Comparison of ENCODE assay signal across 8 cellular contexts in the genomic region with DNA sequence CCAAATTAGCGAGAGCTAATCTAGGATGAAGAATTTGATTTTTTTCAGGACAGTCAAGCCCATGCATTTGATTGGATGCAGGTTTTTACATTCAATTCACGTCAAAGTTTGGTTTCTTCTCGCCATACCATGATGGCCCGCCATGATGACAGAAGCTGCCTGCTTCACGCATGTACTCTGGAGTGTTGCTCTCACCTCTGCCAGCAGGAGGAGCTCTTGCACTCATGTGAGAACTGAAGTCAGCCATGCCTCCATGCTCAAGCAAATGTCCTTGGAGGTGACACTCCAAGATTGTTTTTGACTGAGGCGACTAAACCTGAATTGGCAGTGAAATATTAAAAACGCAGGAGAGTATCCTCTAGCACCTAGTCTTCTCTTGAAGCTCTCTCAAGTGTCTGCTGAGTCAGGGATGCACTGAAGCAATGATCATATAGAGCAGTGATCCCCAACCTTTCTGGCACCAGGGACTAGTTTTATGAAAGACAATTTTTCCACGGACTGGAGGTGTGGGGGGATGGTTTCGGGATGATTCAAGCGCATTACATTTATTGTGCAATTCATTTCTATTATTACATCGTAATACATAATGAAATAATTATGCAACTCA.
DNase-seq lines count a peak whose midpoint lies in the region; ATAC-seq, FAIRE-seq and TF ChIP-seq lines count a peak whose summit lies in the region.

No MANE protein-coding gene starts in this region.

- no peak overlapping the region for H3K4me3 ChIP-seq in OCI-LY7 (ENCODE audit: low read depth, low read length, poor library complexity, severe bottlenecking)

- H3K4me1 Mint-ChIP-seq in activated T-helper 17 cell treated with anti-CD3 and anti-CD28 coated beads, Interleukin-2, amount 50 U/mL, for 72 hours: no peaks in the 10 kb centered on the region

- DNase-seq in D721Med (ENCODE audit: insufficient read length, low spot score) (peak; percentile 13), OCI-LY7 (ENCODE audit: low spot score) (peak; percentile 67), left cardiac atrium (peak; percentile 62), AG08395 (ENCODE audit: low spot score) (no peak)
- DNase-seq in stimulated activated CD4-positive, alpha-beta T cell treated with anti-CD3 and anti-CD28 coated beads, Interleukin-12 subunit alpha, Interleukin-12 subunit beta, amount 100 ng/mL, for 4 hours: peak; percentile 57

- FAIRE-seq in D721Med (lab: Jason Lieb, UNC): no peak

- no peaks in the 10 kb centered on the region for H3K4me1 ChIP-seq in OCI-LY7 (ENCODE audit: insufficient read depth, low read length, poor library complexity, severe bottlenecking)

- H3K9me3 ChIP-seq in OCI-LY7 (ENCODE audit: low read length): no peaks in the 10 kb centered on the region

- H2AFZ ChIP-seq in OCI-LY7 (ENCODE audit: low read length): no peak overlapping the region

- CTCF ChIA-PET in OCI-LY7 (lab: Charles Lee; ENCODE audit: unreplicated experiment): no interaction called here

- H3K27ac ChIP-seq in OCI-LY7 (ENCODE audit: low read depth, low read length, poor library complexity, severe bottlenecking): no peak overlapping the region

- H3K79me2 ChIP-seq in OCI-LY7 (ENCODE audit: insufficient read depth, low read depth, low read length): no peaks in the 10 kb centered on the region

- POLR2A ChIA-PET in OCI-LY7 (lab: Charles Lee): no interaction called here

- H4K20me1 ChIP-seq in OCI-LY7 (ENCODE audit: insufficient read depth, low read length): no peaks in the 10 kb centered on the region

- ATAC-seq in GM19372 (IDR thresholded peaks at IDR 0.05; ENCODE audit: low read depth, unreplicated experiment) (peak; percentile 100), HG03378 (IDR thresholded peaks at IDR 0.05; ENCODE audit: unreplicated experiment) (peak; percentile 99), left cardiac atrium (no peak)
- peak; percentile 47 for ATAC-seq in activated T-helper 17 cell treated with anti-CD3 and anti-CD28 coated beads, Interleukin-2, amount 50 U/mL, for 72 hours (replicated peaks)

- intact Hi-C loops in OCI-LY7 (cut with micrococcal nuclease; ENCODE audit: unreplicated experiment) (no loop called here), left cardiac atrium (cut with DNase I) (no loop called here)

- H3K4me3 Mint-ChIP-seq in activated T-helper 17 cell treated with anti-CD3 and anti-CD28 coated beads, Interleukin-2, amount 50 U/mL, for 72 hours: no peak overlapping the region

- no peak overlapping the region for H3K4me2 ChIP-seq in OCI-LY7 (ENCODE audit: low read length)

- no peak overlapping the region for H3K27ac Mint-ChIP-seq in activated T-helper 17 cell treated with anti-CD3 and anti-CD28 coated beads, Interleukin-2, amount 50 U/mL, for 72 hours

- H3K36me3 Mint-ChIP-seq in activated T-helper 17 cell treated with anti-CD3 and anti-CD28 coated beads, Interleukin-2, amount 50 U/mL, for 72 hours (ENCODE audit: low read depth): no peaks in the 10 kb centered on the region

- H3K9me3 Mint-ChIP-seq in activated T-helper 17 cell treated with anti-CD3 and anti-CD28 coated beads, Interleukin-2, amount 50 U/mL, for 72 hours: no peaks in the 10 kb centered on the region

- peak; percentile 73 for TF ChIP-seq CTCF in D721Med (IDR thresholded peaks at IDR 0.05; ENCODE audit: insufficient read depth, missing control alignments)
- TF ChIP-seq CTCF in OCI-LY7 (conservative IDR thresholded peaks at IDR 0.05; ENCODE audit: low read length): peak; percentile 82

- H3K9me2 ChIP-seq in OCI-LY7 (ENCODE audit: insufficient read depth, low read length): no peaks in the 10 kb centered on the region

- no peaks in the 10 kb centered on the region for H3K36me3 ChIP-seq in OCI-LY7 (ENCODE audit: insufficient read depth, low read length)

- no TSS peak for BruUV-seq in OCI-LY7 (replicated peaks; lab: Mats Ljungman, UMichigan)

- H3K27me3 Mint-ChIP-seq in activated T-helper 17 cell treated with anti-CD3 and anti-CD28 coated beads, Interleukin-2, amount 50 U/mL, for 72 hours: peaks cover 3% of the 10 kb centered on the region

Comparison
In these comparisons a context has a peak if more than half of its experiments do, and no peak if none do; other contexts are left out.
1. ATAC-seq: peak in GM19372 (single experiment), HG03378 (single experiment) and activated T-helper 17 cell treated with anti-CD3 and anti-CD28 coated beads, Interleukin-2, amount 50 U/mL, for 72 hours (single experiment); none in left cardiac atrium (0 of 2).